4 cellular contexts compared by ENCODE assay signal in the genomic region with DNA sequence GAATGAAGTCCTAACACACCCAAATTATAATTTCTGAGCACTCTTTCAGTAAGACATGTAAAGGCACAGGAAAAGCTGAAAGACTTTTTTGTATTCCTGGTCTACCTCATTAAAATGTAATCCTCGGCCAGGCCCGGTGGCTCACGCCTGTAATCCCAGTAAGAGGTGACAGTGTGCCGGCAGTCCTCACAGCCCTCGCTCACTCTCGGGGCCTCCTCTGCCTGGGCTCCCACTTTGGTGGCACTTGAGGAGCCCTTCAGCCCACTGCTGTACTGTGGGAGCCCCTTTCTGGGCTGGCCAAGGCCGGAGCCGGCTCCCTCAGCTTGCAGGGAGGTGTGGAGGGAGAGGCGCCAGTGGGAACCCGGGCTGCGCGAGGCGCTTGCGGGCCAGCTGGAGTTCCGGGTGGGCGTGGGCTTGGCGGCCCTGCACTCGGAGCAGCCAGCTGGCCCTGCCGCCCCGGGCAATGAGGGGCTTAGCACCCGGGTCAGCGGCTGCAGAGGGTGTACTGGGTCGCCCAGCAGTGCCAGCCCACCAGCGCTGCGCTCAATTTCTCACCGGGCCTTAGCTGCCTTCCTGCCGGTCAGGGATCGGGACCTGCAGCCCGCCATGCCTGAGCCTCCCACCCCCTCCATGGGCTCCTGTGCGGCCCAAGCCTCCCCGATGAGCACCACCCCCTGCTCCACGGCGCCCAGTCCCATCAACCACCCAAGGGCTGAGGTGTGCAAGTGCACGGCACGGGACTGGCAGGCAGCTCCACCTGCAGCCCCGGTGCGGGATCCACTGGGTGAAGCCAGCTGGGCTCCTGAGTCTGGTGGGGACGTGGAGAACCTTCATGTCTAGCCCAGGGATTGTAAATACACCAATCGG. TPM values are rescaled to one million over a fixed set of nuclear protein-coding genes. Genes with fewer than 3 reads are reported as not detected.
DNase-seq lines count a peak whose midpoint lies in the region; ATAC-seq and TF ChIP-seq lines count a peak whose summit lies in the region.
"Not testable (repeated sequence)": the region's sequence is repeated elsewhere in the genome, so short reads cannot be mapped to it uniquely, and the experiment has no call there.

No MANE protein-coding gene starts in this region.

- H3K4me3 ChIP-seq in neural progenitor cell, result not testable (repeated sequence)

- H3K27me3 ChIP-seq in neural progenitor cell, result not testable (repeated sequence)

- H3K27ac ChIP-seq in neural progenitor cell, result not testable (repeated sequence)

- ATAC-seq in Right ventricle myocardium inferior, result not testable (repeated sequence)

- DNase-seq in endothelial cell (ENCODE audit: low spot score); neural progenitor cell (ENCODE audit: low spot score): not testable (repeated sequence)
- DNase-seq in Right ventricle myocardium inferior (ENCODE audit: missing footprints), result peak; percentile 37

- H3K79me2 ChIP-seq in neural progenitor cell (ENCODE audit: low read depth), result not testable (repeated sequence)

- not testable (repeated sequence) for H3F3A ChIP-seq in neural progenitor cell (ENCODE audit: low read depth)

- not testable (repeated sequence) for H3K4me1 Mint-ChIP-seq in endothelial cell (ENCODE audit: unreplicated experiment)
- peaks cover 19% of the 10 kb centered on the region for H3K4me1 Mint-ChIP-seq in nephron
- H3K4me1 Mint-ChIP-seq in neural progenitor cell, result peaks cover 21% of the 10 kb centered on the region

- H3K4me2 ChIP-seq in neural progenitor cell, result not testable (repeated sequence)

- H3K9me3 Mint-ChIP-seq in endothelial cell (ENCODE audit: unreplicated experiment); nephron: not testable (repeated sequence)
- H3K9me3 Mint-ChIP-seq in neural progenitor cell, result peaks cover 13% of the 10 kb centered on the region

- not testable (repeated sequence) for TF ChIP-seq CTCF in endothelial cell (IDR thresholded peaks at IDR 0.05; ENCODE audit: unreplicated experiment); nephron (IDR thresholded peaks at IDR 0.05; ENCODE audit: unreplicated experiment in 3 of 3); neural progenitor cell (IDR thresholded peaks at IDR 0.05)

- not testable (repeated sequence) for H4K20me1 ChIP-seq in neural progenitor cell (ENCODE audit: low read depth)

- H3K27me3 Mint-ChIP-seq in endothelial cell (ENCODE audit: unreplicated experiment); nephron (ENCODE audit: low read depth); neural progenitor cell (ENCODE audit: insufficient read depth, low read depth): not testable (repeated sequence)

- intact Hi-C loops in Right ventricle myocardium inferior (cut with DNase I), result not testable (repeated sequence)

- H3K27ac Mint-ChIP-seq in endothelial cell (ENCODE audit: unreplicated experiment), result peak overlapping the region; percentile 42
- peak overlapping the region; percentile 19 to 56 (median 51) for H3K27ac Mint-ChIP-seq in nephron
- peak overlapping the region; percentile 36 for H3K27ac Mint-ChIP-seq in neural progenitor cell

- not testable (repeated sequence) for H2AFZ ChIP-seq in neural progenitor cell (replicated peaks)

- not testable (repeated sequence) for H3K4me3 Mint-ChIP-seq in endothelial cell (ENCODE audit: unreplicated experiment); nephron; neural progenitor cell

- H3K36me3 ChIP-seq in neural progenitor cell, result not testable (repeated sequence)

- H3K9ac ChIP-seq in neural progenitor cell, result not testable (repeated sequence)

- peaks cover 12% of the 10 kb centered on the region for H3K4me1 ChIP-seq in neural progenitor cell

- not testable (repeated sequence) for H3K36me3 Mint-ChIP-seq in endothelial cell (ENCODE audit: low read depth, unreplicated experiment); nephron (ENCODE audit: low read depth)
- peaks cover 11% of the 10 kb centered on the region for H3K36me3 Mint-ChIP-seq in neural progenitor cell

- not testable (repeated sequence) for H3K9me3 ChIP-seq in neural progenitor cell (ENCODE audit: low read depth)

RNA-seq across cellular contexts. Expression of a gene that starts 49.5 kb away (rescaled TPM):
- total RNA-seq in endothelial cell (ENCODE audit: unreplicated experiment) (37.7 TPM), Right ventricle myocardium inferior (23.7 TPM), neural progenitor cell (ENCODE audit: low replicate concordance) (74.1 and 169 TPM in 2 replicates)
